22 cellular contexts compared by ENCODE assay signal in the genomic region with DNA sequence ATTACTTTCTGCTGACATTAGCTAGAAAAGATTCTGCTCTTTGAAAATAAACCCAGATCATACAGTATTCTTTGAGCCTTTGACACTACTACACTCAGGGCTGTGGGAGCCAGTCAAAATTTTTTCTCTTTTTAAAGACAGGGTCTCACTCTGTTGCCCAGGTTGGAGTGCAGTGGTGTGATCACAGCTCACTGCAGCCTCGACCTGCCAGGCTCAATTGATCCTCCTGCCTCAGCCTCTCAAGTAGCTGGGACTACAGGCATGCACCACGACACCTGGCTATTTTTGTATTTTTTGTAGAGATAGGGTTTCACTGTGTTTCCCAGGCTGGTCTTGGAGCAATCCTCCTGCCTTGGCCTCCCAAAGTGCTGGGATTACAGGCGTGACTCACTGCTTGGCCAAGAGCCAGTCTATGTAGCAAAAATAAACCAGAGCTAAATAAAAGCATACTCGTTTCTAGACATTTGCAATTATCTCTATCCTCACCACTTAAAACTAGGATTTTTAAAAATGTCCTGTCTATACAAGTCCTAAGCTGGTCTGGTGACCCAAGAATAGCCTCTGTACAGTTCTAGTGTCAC. TPM values are rescaled to one million over a fixed set of nuclear protein-coding genes. Genes with fewer than 3 reads are reported as not detected.
DNase-seq lines count a peak whose midpoint lies in the region; TF ChIP-seq lines count a peak whose summit lies in the region.
"Had no signal": no experiment of that assay in that cellular context is flagged by ENCODE, and none has a peak within 500 bp of the region (broad histone marks: within the 10 kb centered on the region; RNA-seq: fewer than 3 reads in every experiment).

No MANE protein-coding gene starts in this region.

- H3K27me3 ChIP-seq in Peyer's patch, result no peaks in the 10 kb centered on the region
- peaks cover 0 to 2% of the 10 kb centered on the region in 2 donors for H3K27me3 ChIP-seq in mucosa of rectum (ENCODE audit: control insufficient read depth in 2 of 2, insufficient read depth in 2 of 2, low read length in 2 of 2)
- H3K27me3 ChIP-seq: neutrophil had no signal

- H3K9me3 ChIP-seq in Peyer's patch, result no peaks in the 10 kb centered on the region
- H3K9me3 ChIP-seq in mucosa of rectum (ENCODE audit: control insufficient read depth in 2 of 2, low read length in 2 of 2), result no peaks in the 10 kb centered on the region
- H3K9me3 ChIP-seq: neutrophil had no signal

- H3K27ac ChIP-seq in Peyer's patch (no peak overlapping the region), mucosa of rectum (ENCODE audit: low read depth in 2 of 2, low read length in 2 of 2) (peak overlapping the region; percentile 48 to 53)
- H3K27ac ChIP-seq: neutrophil, VCaP had no signal

- no peaks in the 10 kb centered on the region for H3K4me1 ChIP-seq in Peyer's patch
- H3K4me1 ChIP-seq in mucosa of rectum (ENCODE audit: control insufficient read depth in 2 of 2, insufficient read depth in 2 of 2, low read length in 2 of 2), result peaks cover 0 to 4% of the 10 kb centered on the region in 2 donors

- DNase-seq in EH (ENCODE audit: low read depth), result peak; percentile 22
- peak in 2 of 3 donors; percentile 48 to 61 for DNase-seq in Peyer's patch
- DNase-seq in dermis blood vessel endothelial cell, result peak; percentile 3
- DNase-seq in activated T-cell treated with anti-CD3 and anti-CD28 coated beads for 4 hours, result no peak
- DNase-seq in activated T-cell treated with anti-CD3 and anti-CD28 coated beads, Interleukin-2, amount 50 U/mL, for 1 hour, result no peak
- DNase-seq in activated effector memory CD4-positive, alpha-beta T cell treated with Interleukin-2 at 50 U/mL for 16 hours, result no peak
- no peak for DNase-seq in foreskin melanocyte
- DNase-seq: activated CD4-positive, alpha-beta memory T cell treated with anti-CD3 and anti-CD28 coated beads for 36 hours; activated T-cell treated with anti-CD3 and anti-CD28 coated beads, Interleukin-2, amount 50 U/mL, for 48 hours; CD8-positive, alpha-beta T cell; DMS79 treated with DMSO at 0.1 percent for 48 hours; KG1; left cardiac atrium; NCI-H1048; NCI-H526 treated with DMSO at 0.1 percent for 48 hours; SIG-M5 had no signal

- H3K36me3 ChIP-seq in Peyer's patch (no peaks in the 10 kb centered on the region), mucosa of rectum (ENCODE audit: control insufficient read depth in 2 of 2, insufficient read depth in 2 of 2, low read length in 2 of 2) (no peaks in the 10 kb centered on the region)
- H3K36me3 ChIP-seq: neutrophil had no signal

- TF ChIP-seq POLR2A in Peyer's patch (IDR thresholded peaks at IDR 0.05), result no peak

- no peak overlapping the region for H3K9ac ChIP-seq in mucosa of rectum (ENCODE audit: low read depth in 1 of 2, low read length in 2 of 2)

- no peak for TF ChIP-seq CTCF in Peyer's patch (IDR thresholded peaks at IDR 0.05)

- H3K4me3 ChIP-seq in Peyer's patch (no peak overlapping the region), mucosa of rectum (ENCODE audit: low read length in 2 of 2) (no peak overlapping the region)

RNA-seq across cellular contexts. Expression of a gene that starts 43.2 kb away (rescaled TPM):
- total RNA-seq in Peyer's patch (not detected), dermis blood vessel endothelial cell (not detected in 2 replicates)
- total RNA-seq: activated CD4-positive, alpha-beta memory T cell treated with anti-CD3 and anti-CD28 coated beads for 36 hours; CD8-positive, alpha-beta T cell; left cardiac atrium; mucosa of gallbladder; subcutaneous adipose tissue; T-helper 1 cell treated with Interleukin-12 subunit alpha and Interleukin-12 subunit beta and Interleukin-4 antibody, amounts not matched to agents 30 ng/mL and 1 ng/mL, for 36 hours had no signal

RNA-seq across cellular contexts. Expression of a gene that starts 46.9 kb away (rescaled TPM):
- total RNA-seq in Peyer's patch (1 to 10 TPM in 2 of 4 donors, under 1 TPM in 2; 0.53 to 2.5 (median 1.3) TPM), dermis blood vessel endothelial cell (0.88 TPM in 1 of 2 replicates, not detected in the other)

Comparison
In these comparisons a context has a peak if more than half of its experiments do, and no peak if none do; other contexts are left out.
1. DNase-seq: peak in EH (single experiment), Peyer's patch (2 of 3) and dermis blood vessel endothelial cell (single experiment); none in activated T-cell treated with anti-CD3 and anti-CD28 coated beads for 4 hours (single experiment), activated T-cell treated with anti-CD3 and anti-CD28 coated beads, Interleukin-2, amount 50 U/mL, for 1 hour (single experiment), activated effector memory CD4-positive, alpha-beta T cell treated with Interleukin-2 at 50 U/mL for 16 hours (single experiment) and foreskin melanocyte (single experiment).
2. H3K27ac ChIP-seq: peak in mucosa of rectum (2 of 2); none in Peyer's patch (0 of 4).